36 cellular contexts compared by ENCODE assay signal in genomic region chr16:62370445-62370844, GRCh38.
"Had no signal": no experiment of that assay in that cellular context is flagged by ENCODE, and none has a peak within 500 bp of the region (broad histone marks: within the 10 kb centered on the region; RNA-seq: fewer than 3 reads in every experiment).

No MANE protein-coding gene starts in this region.

- H3K36me3 Mint-ChIP-seq: activated naive CD4-positive, alpha-beta T cell treated with anti-CD3 and anti-CD28 coated beads, Interleukin-2, amount 10 ng/mL, durations not matched to agents 7 days and 5 days; activated naive CD4-positive, alpha-beta T cell treated with anti-CD3 and anti-CD28 coated beads, Interleukin-2, amount 50 U/mL, for 24 hours; activated naive CD8-positive, alpha-beta T cell; activated naive CD8-positive, alpha-beta T cell treated with anti-CD3 and anti-CD28 coated beads for 36 hours; activated naive CD8-positive, alpha-beta T cell treated with anti-CD3 and anti-CD28 coated beads, Interleukin-2, amount 10 ng/mL, durations not matched to agents 7 days and 5 days; brain had no signal

- H3K9me3 ChIP-seq: adrenal gland, ascending aorta, body of pancreas had no signal

- H3K27me3 ChIP-seq: adrenal gland, ascending aorta, body of pancreas, brain microvascular endothelial cell, breast epithelium, cardiac muscle cell had no signal

- H3K4me3 Mint-ChIP-seq: activated naive CD4-positive, alpha-beta T cell treated with anti-CD3 and anti-CD28 coated beads for 36 hours; activated naive CD4-positive, alpha-beta T cell treated with anti-CD3 and anti-CD28 coated beads, Interleukin-2, amount 10 ng/mL, durations not matched to agents 7 days and 5 days; activated naive CD4-positive, alpha-beta T cell treated with anti-CD3 and anti-CD28 coated beads, Interleukin-2, amount 50 U/mL, for 24 hours; activated naive CD8-positive, alpha-beta T cell; activated naive CD8-positive, alpha-beta T cell treated with anti-CD3 and anti-CD28 coated beads for 36 hours; activated naive CD8-positive, alpha-beta T cell treated with anti-CD3 and anti-CD28 coated beads, Interleukin-2, amount 10 ng/mL, durations not matched to agents 7 days and 5 days; activated naive CD8-positive, alpha-beta T cell treated with anti-CD3 and anti-CD28 coated beads, Interleukin-2, amount 50 U/mL, for 24 hours; activated T-cell treated with anti-CD3 and anti-CD28 coated beads, Interleukin-2, amount 50 U/mL, for 4 hours; activated T-cell treated with anti-CD3 and anti-CD28 coated beads, Interleukin-2, amount 50 U/mL, for 72 hours; activated T-helper 1 cell treated with anti-CD3 and anti-CD28 coated beads, Interleukin-12 subunit alpha, Interleukin-12 subunit beta, Interleukin-2, Interleukin-4 antibody, amounts not matched to agents 30 ng/mL and 10 ng/mL and 1 ng/mL, durations not matched to agents 14 hours and 24 hours and 36 hours; activated T-helper 17 cell treated with anti-CD3 and anti-CD28 coated beads, Interleukin-2, amount 50 U/mL, for 72 hours; brain; central memory CD8-positive, alpha-beta T cell had no signal

- ATAC-seq: activated naive CD4-positive, alpha-beta T cell treated with anti-CD3 and anti-CD28 coated beads, Interleukin-2, amount 50 U/mL, for 72 hours; activated naive CD8-positive, alpha-beta T cell treated with anti-CD3 and anti-CD28 coated beads, Interleukin-2, amount 50 U/mL, for 24 hours; activated T-cell treated with anti-CD3 and anti-CD28 coated beads, Interleukin-2, amount 50 U/mL, for 4 hours; activated T-cell treated with anti-CD3 and anti-CD28 coated beads, Interleukin-2, amount 50 U/mL, for 72 hours; activated T-helper 17 cell treated with anti-CD3 and anti-CD28 coated beads, Interleukin-2, amount 50 U/mL, for 72 hours; body of pancreas had no signal

- H3K36me3 ChIP-seq: adrenal gland, ascending aorta, brain microvascular endothelial cell, breast epithelium, cardiac muscle cell had no signal

- H3K27ac ChIP-seq: adrenal gland, ascending aorta, body of pancreas, brain microvascular endothelial cell, breast epithelium, cardiac muscle cell had no signal

- H3K27me3 Mint-ChIP-seq: activated naive CD4-positive, alpha-beta T cell treated with anti-CD3 and anti-CD28 coated beads, Interleukin-2, amount 10 ng/mL, durations not matched to agents 7 days and 5 days; activated naive CD4-positive, alpha-beta T cell treated with anti-CD3 and anti-CD28 coated beads, Interleukin-2, amount 50 U/mL, for 24 hours; activated naive CD8-positive, alpha-beta T cell; activated naive CD8-positive, alpha-beta T cell treated with anti-CD3 and anti-CD28 coated beads for 36 hours; activated naive CD8-positive, alpha-beta T cell treated with anti-CD3 and anti-CD28 coated beads, Interleukin-2, amount 10 ng/mL, durations not matched to agents 7 days and 5 days; activated naive CD8-positive, alpha-beta T cell treated with anti-CD3 and anti-CD28 coated beads, Interleukin-2, amount 50 U/mL, for 24 hours; activated T-helper 17 cell treated with anti-CD3 and anti-CD28 coated beads, Interleukin-2, amount 50 U/mL, for 72 hours; central memory CD8-positive, alpha-beta T cell had no signal

- H3K27ac Mint-ChIP-seq: activated naive CD4-positive, alpha-beta T cell treated with anti-CD3 and anti-CD28 coated beads for 36 hours; activated naive CD4-positive, alpha-beta T cell treated with anti-CD3 and anti-CD28 coated beads, Interleukin-2, amount 10 ng/mL, durations not matched to agents 7 days and 5 days; activated naive CD4-positive, alpha-beta T cell treated with anti-CD3 and anti-CD28 coated beads, Interleukin-2, amount 50 U/mL, for 24 hours; activated naive CD4-positive, alpha-beta T cell treated with anti-CD3 and anti-CD28 coated beads, Interleukin-2, amount 50 U/mL, for 72 hours; activated naive CD8-positive, alpha-beta T cell; activated naive CD8-positive, alpha-beta T cell treated with anti-CD3 and anti-CD28 coated beads for 36 hours; activated naive CD8-positive, alpha-beta T cell treated with anti-CD3 and anti-CD28 coated beads, Interleukin-2, amount 10 ng/mL, durations not matched to agents 7 days and 5 days; activated naive CD8-positive, alpha-beta T cell treated with anti-CD3 and anti-CD28 coated beads, Interleukin-2, amount 50 U/mL, for 24 hours; activated T-cell treated with anti-CD3 and anti-CD28 coated beads, Interleukin-2, amount 50 U/mL, for 72 hours; activated T-helper 1 cell treated with anti-CD3 and anti-CD28 coated beads, Interleukin-12 subunit alpha, Interleukin-12 subunit beta, Interleukin-2, Interleukin-4 antibody, amounts not matched to agents 30 ng/mL and 10 ng/mL and 1 ng/mL, durations not matched to agents 14 hours and 24 hours and 36 hours; activated T-helper 17 cell treated with anti-CD3 and anti-CD28 coated beads, Interleukin-2, amount 50 U/mL, for 72 hours; activated T-helper 2 cell treated with anti-CD3 and anti-CD28 coated beads, Interferon-gamma antibody, Interleukin-2, Interleukin-4, amounts not matched to agents 10 μg/mL and 5 μg/mL and 100 μg/mL, durations not matched to agents 14 hours and 24 hours and 36 hours; brain had no signal

- DNase-seq: activated effector memory CD4-positive, alpha-beta T cell treated with anti-CD3 and anti-CD28 coated beads, Interleukin-2, amount 50 U/mL, for 16 hours; activated effector memory CD4-positive, alpha-beta T cell treated with Interleukin-2 at 50 U/mL for 16 hours; activated gamma-delta T cell; activated gamma-delta T cell treated with Interleukin-2 at 50 U/mL for 16 hours; activated naive CD4-positive, alpha-beta T cell; activated naive CD4-positive, alpha-beta T cell treated with anti-CD3 and anti-CD28 coated beads for 36 hours; activated naive CD4-positive, alpha-beta T cell treated with anti-CD3 and anti-CD28 coated beads, Interleukin-2, amount 10 ng/mL, durations not matched to agents 7 days and 5 days; activated naive CD4-positive, alpha-beta T cell treated with anti-CD3 and anti-CD28 coated beads, Interleukin-2, amount 50 U/mL, for 16 hours; activated naive CD4-positive, alpha-beta T cell treated with Interleukin-2 at 50 U/mL for 16 hours; activated naive CD8-positive, alpha-beta T cell treated with anti-CD3 and anti-CD28 coated beads for 36 hours; activated naive CD8-positive, alpha-beta T cell treated with anti-CD3 and anti-CD28 coated beads, Interleukin-2, amount 10 ng/mL, durations not matched to agents 7 days and 5 days; activated naive CD8-positive, alpha-beta T cell treated with anti-CD3 and anti-CD28 coated beads, Interleukin-2, amount 50 U/mL, for 24 hours; activated T-cell treated with anti-CD3 and anti-CD28 coated beads, Interleukin-2, amount 50 U/mL, for 4 hours; activated T-cell treated with anti-CD3 and anti-CD28 coated beads, Interleukin-2, amount 50 U/mL, for 48 hours; activated T-cell treated with anti-CD3 and anti-CD28 coated beads, Interleukin-2, amount 50 U/mL, for 72 hours; adrenal gland; amniotic stem cell; amygdala; anterior cingulate cortex; aorta; body of pancreas; brain microvascular endothelial cell; caudate nucleus; central memory CD4-positive, alpha-beta T cell; cerebellar nuclear complex had no signal

- H3K4me1 ChIP-seq: adrenal gland, ascending aorta, body of pancreas, breast epithelium had no signal

- H3K4me3 ChIP-seq: adrenal gland, ascending aorta, body of pancreas, breast epithelium, cardiac muscle cell had no signal

- H3K4me1 Mint-ChIP-seq: activated naive CD4-positive, alpha-beta T cell treated with anti-CD3 and anti-CD28 coated beads, Interleukin-2, amount 10 ng/mL, durations not matched to agents 7 days and 5 days; activated naive CD4-positive, alpha-beta T cell treated with anti-CD3 and anti-CD28 coated beads, Interleukin-2, amount 50 U/mL, for 24 hours; activated naive CD8-positive, alpha-beta T cell treated with anti-CD3 and anti-CD28 coated beads for 36 hours; activated naive CD8-positive, alpha-beta T cell treated with anti-CD3 and anti-CD28 coated beads, Interleukin-2, amount 10 ng/mL, durations not matched to agents 7 days and 5 days; activated naive CD8-positive, alpha-beta T cell treated with anti-CD3 and anti-CD28 coated beads, Interleukin-2, amount 50 U/mL, for 24 hours; activated T-helper 17 cell treated with anti-CD3 and anti-CD28 coated beads, Interleukin-2, amount 50 U/mL, for 72 hours; central memory CD8-positive, alpha-beta T cell had no signal
